Comparison of ENCODE assay signal across 7 cellular contexts in the genomic region with DNA sequence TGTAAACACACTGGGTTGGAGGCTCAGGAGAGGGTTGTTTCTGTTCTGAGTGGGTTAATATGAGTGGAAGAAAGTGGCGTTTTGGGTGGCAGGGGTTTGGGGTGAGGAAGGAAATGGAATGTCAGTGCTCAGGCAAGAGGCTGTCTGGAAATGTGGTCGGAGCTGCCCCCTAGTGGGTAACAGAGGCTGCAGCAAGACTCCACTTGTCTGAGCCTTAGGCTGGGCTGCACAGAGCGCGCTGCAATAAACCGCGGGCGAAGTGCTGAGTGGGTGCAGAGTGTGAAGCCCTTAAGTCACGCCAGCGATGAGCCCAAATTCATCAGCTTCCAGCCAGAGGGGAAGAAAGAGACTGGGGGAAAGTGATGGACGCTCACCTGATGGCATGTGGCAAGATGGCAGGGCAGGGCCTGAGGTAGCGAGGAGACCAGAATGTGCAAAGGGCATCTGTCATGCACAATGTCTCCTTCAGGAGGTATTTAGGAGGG. TPM values are rescaled to one million over a fixed set of nuclear protein-coding genes. Genes with fewer than 3 reads are reported as not detected.
DNase-seq lines count a peak whose midpoint lies in the region; ATAC-seq and TF ChIP-seq lines count a peak whose summit lies in the region.

No MANE protein-coding gene starts in this region.

- peak overlapping the region; percentile 15 for H3K4me3 Mint-ChIP-seq in central memory CD8-positive, alpha-beta T cell

- DNase-seq in NCI-H2227 (lab: John Stamatoyannopoulos, UW; ENCODE audit: unreplicated experiment), result peak; percentile 79
- peak; percentile 41 to 58 for DNase-seq in central memory CD8-positive, alpha-beta T cell (ENCODE audit: low spot score in 2 of 2)
- peak; percentile 84 for DNase-seq in left lobe of liver (ENCODE audit: low spot score)
- DNase-seq in stimulated activated CD4-positive, alpha-beta T cell treated with anti-CD3 and anti-CD28 coated beads, Interleukin-2, amount 100 ng/mL, for 24 hours, result peak; percentile 73

- H3K4me1 Mint-ChIP-seq in central memory CD8-positive, alpha-beta T cell, result peaks cover 8% of the 10 kb centered on the region

- H3K27ac Mint-ChIP-seq in central memory CD8-positive, alpha-beta T cell (ENCODE audit: low read depth), result no peak overlapping the region

- H3K36me3 Mint-ChIP-seq in central memory CD8-positive, alpha-beta T cell (ENCODE audit: insufficient read depth), result no peaks in the 10 kb centered on the region

- TF ChIP-seq CTCF in GM12875 (IDR thresholded peaks at IDR 0.05; ENCODE audit: borderline replicate concordance, insufficient read depth, low read depth, low read length), result peak; percentile 95

- no peaks in the 10 kb centered on the region for H3K9me3 Mint-ChIP-seq in central memory CD8-positive, alpha-beta T cell

- no peak overlapping the region for H3K4me3 ChIP-seq in GM12875 (ENCODE audit: low read depth, low read length)

- H3K27me3 Mint-ChIP-seq in central memory CD8-positive, alpha-beta T cell, result peaks cover 69% of the 10 kb centered on the region

- peak; percentile 79 for ATAC-seq in HG02973 (IDR thresholded peaks at IDR 0.05; ENCODE audit: unreplicated experiment)
- peak; percentile 96 to 98 for ATAC-seq in activated CD4-positive, CD25-positive, alpha-beta regulatory T cell treated with anti-CD3 and anti-CD28 coated beads, Interleukin-2, amount 50 U/mL, for 24 hours
- peak; percentile 98 for ATAC-seq in central memory CD8-positive, alpha-beta T cell (replicated peaks; ENCODE audit: extremely low read depth, poor library complexity, severe bottlenecking)
- ATAC-seq in left lobe of liver, result peak; percentile 99

RNA-seq across cellular contexts. Expression of a gene that starts 12.3 kb away (rescaled TPM):
- not detected for total RNA-seq in left lobe of liver

RNA-seq across cellular contexts. Expression of a gene that starts 51.1 kb away (rescaled TPM):
- 39.7 TPM for total RNA-seq in left lobe of liver
